20 cellular contexts compared by ENCODE assay signal in the genomic region with DNA sequence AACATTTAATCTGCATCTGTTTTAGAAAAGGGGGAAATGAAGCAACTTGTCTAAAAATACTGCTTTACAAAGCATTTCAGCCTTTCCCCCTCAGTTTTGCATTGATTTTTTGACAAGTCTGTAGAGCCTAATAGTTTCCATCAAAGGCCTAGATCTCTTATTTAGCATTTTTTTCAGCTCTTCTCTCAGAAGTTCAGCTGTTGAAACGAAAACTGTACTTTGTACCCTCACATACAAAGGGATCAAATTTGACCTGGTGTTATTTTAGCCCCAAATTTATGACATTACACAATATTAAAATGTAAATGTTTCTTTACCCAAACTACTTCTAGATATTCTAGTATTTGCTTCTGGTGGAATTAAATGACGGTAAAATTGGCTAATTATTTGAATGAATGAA.
"Had no signal": no experiment of that assay in that cellular context is flagged by ENCODE, and none has a peak within 500 bp of the region (broad histone marks: within the 10 kb centered on the region; RNA-seq: fewer than 3 reads in every experiment).

No MANE protein-coding gene starts in this region.

- H3K27me3 Mint-ChIP-seq: activated naive CD4-positive, alpha-beta T cell treated with anti-CD3 and anti-CD28 coated beads, Interleukin-2, amount 10 ng/mL, durations not matched to agents 7 days and 5 days; type B pancreatic cell had no signal

- H3K27ac Mint-ChIP-seq: activated naive CD4-positive, alpha-beta T cell treated with anti-CD3 and anti-CD28 coated beads, Interleukin-2, amount 10 ng/mL, durations not matched to agents 7 days and 5 days; type B pancreatic cell had no signal

- H3K4me1 ChIP-seq: testis had no signal

- H3K4me3 Mint-ChIP-seq: activated naive CD4-positive, alpha-beta T cell treated with anti-CD3 and anti-CD28 coated beads, Interleukin-2, amount 10 ng/mL, durations not matched to agents 7 days and 5 days; activated T-cell treated with anti-CD3 and anti-CD28 coated beads, Interleukin-2, amount 50 U/mL, for 4 hours; type B pancreatic cell had no signal

- H3K4me3 ChIP-seq: colonic mucosa, left lung, psoas muscle, skin epidermis, testis had no signal

- H3K27ac ChIP-seq: brain microvascular endothelial cell, colonic mucosa, left lung, psoas muscle, skin epidermis, testis had no signal

- H3K9me3 ChIP-seq: colonic mucosa, left lung, psoas muscle, testis had no signal

- H3K27me3 ChIP-seq: brain microvascular endothelial cell, colonic mucosa, left lung, testis had no signal

- H3K9me3 Mint-ChIP-seq: activated naive CD4-positive, alpha-beta T cell treated with anti-CD3 and anti-CD28 coated beads, Interleukin-2, amount 10 ng/mL, durations not matched to agents 7 days and 5 days; activated T-cell treated with anti-CD3 and anti-CD28 coated beads, Interleukin-2, amount 50 U/mL, for 4 hours; type B pancreatic cell had no signal

- ATAC-seq: activated CD4-positive, CD25-positive, alpha-beta regulatory T cell treated with anti-CD3 and anti-CD28 coated beads, Interleukin-2, amount 50 U/mL, for 24 hours; activated T-cell treated with anti-CD3 and anti-CD28 coated beads, Interleukin-2, amount 50 U/mL, for 4 hours; left lung; psoas muscle; right cardiac atrium had no signal

- DNase-seq: activated CD4-positive, alpha-beta T cell treated with anti-CD3 and anti-CD28 coated beads, Interleukin-2, amount 50 U/mL, for 1 hour; activated CD8-positive, alpha-beta memory T cell treated with anti-CD3 and anti-CD28 coated beads, Interleukin-2, amount 50 U/mL, for 4 hours; activated naive CD4-positive, alpha-beta T cell treated with anti-CD3 and anti-CD28 coated beads, Interleukin-2, amount 10 ng/mL, durations not matched to agents 7 days and 5 days; activated T-cell treated with anti-CD3 and anti-CD28 coated beads, Interleukin-2, amount 50 U/mL, for 4 hours; aorta; brain microvascular endothelial cell; central memory CD4-positive, alpha-beta T cell; colonic mucosa; erythroblast; foreskin melanocyte; head of caudate nucleus; left lung; mammary epithelial cell; psoas muscle; right cardiac atrium; stimulated activated CD4-positive, alpha-beta T cell treated with anti-CD3 and anti-CD28 coated beads, Interleukin-4, amount 100 ng/mL, for 1 hour; testis had no signal
